Comparison of ENCODE assay signal across 1 cellular context in genomic region chr1:227734858-227735780, GRCh38.
A peak's percentile ranks its signal among the peaks of the same experiment; 100 is the strongest.
TF ChIP-seq lines count a peak whose summit lies in the region.

JMJD4 (minus strand) TSS chr1:227735302; CDS start chr1:227735273, 29 bp downstream.
SNAP47 (plus strand) TSS chr1:227735435; CDS start chr1:227747737, 12,302 bp downstream.

TF ChIP-seq in HEK293, 187 proteins besides CTCF, POLR2A, EP300 and RAD21 (continued from another document and continues in another):
- TF ChIP-seq ZNF596 (tag by site-specific recombination; IDR thresholded peaks at IDR 0.05) (peak; percentile 10; the same call in 1 of the 2 replicates), ZNF148 (tag by site-specific recombination; IDR thresholded peaks at IDR 0.05; ENCODE audit: borderline replicate concordance) (peak; percentile 76; the same call in 1 of the 2 replicates), ZFHX2 (tag by site-specific recombination; conservative IDR thresholded peaks at IDR 0.05) (peak; percentile 67), ZNF37A (tag by site-specific recombination; IDR thresholded peaks at IDR 0.05) (no peak), SALL2 (tag by site-specific recombination; IDR thresholded peaks at IDR 0.05; ENCODE audit: borderline replicate concordance) (no peak), TSHZ1 (tag by site-specific recombination; IDR thresholded peaks at IDR 0.05; ENCODE audit: borderline replicate concordance) (peak; percentile 86), ZSCAN16 (tag by site-specific recombination; IDR thresholded peaks at IDR 0.05) (peak; percentile 86), ZBTB17 (tag by site-specific recombination; IDR thresholded peaks at IDR 0.05) (peak; percentile 87; the same call in 1 of the 2 replicates), SP3 (tag by site-specific recombination; IDR thresholded peaks at IDR 0.05) (peak; percentile 89), BCL11B (tag by site-specific recombination; IDR thresholded peaks at IDR 0.05; ENCODE audit: low read depth) (peak; percentile 85; the same call in 1 of the 2 replicates), ZNF223 (tag by site-specific recombination; IDR thresholded peaks at IDR 0.05) (no peak), ZNF202 (tag by site-specific recombination; IDR thresholded peaks at IDR 0.05; ENCODE audit: borderline replicate concordance) (no peak), ZNF707 (tag by site-specific recombination; IDR thresholded peaks at IDR 0.05) (no peak), ZNF585B (tag by site-specific recombination; IDR thresholded peaks at IDR 0.05) (peak; percentile 35), ZNF302 (tag by site-specific recombination; IDR thresholded peaks at IDR 0.05; ENCODE audit: low read depth) (no peak), ZBTB20 (tag by site-specific recombination; IDR thresholded peaks at IDR 0.05) (peak; percentile 77), YY1 (tag by site-specific recombination; IDR thresholded peaks at IDR 0.05) (peak; percentile 87), ZBTB10 (tag by site-specific recombination; IDR thresholded peaks at IDR 0.05) (0 out of 2 replicates have a peak, but pooled peaks have one; percentile 61), ZIC2 (tag by site-specific recombination; IDR thresholded peaks at IDR 0.05) (peak; percentile 92), EGR2 (tag by site-specific recombination; IDR thresholded peaks at IDR 0.05; ENCODE audit: low read depth) (0 out of 2 replicates have a peak, but pooled peaks have one; percentile 29), MYNN (tag by site-specific recombination; IDR thresholded peaks at IDR 0.05; ENCODE audit: borderline replicate concordance) (peak; percentile 75; the same call in 1 of the 2 replicates), ZNF335 (tag by site-specific recombination; conservative IDR thresholded peaks at IDR 0.05) (peak; percentile 99), ZFP69B (tag by site-specific recombination; IDR thresholded peaks at IDR 0.05) (peak; percentile 72), KLF7 (tag by site-specific recombination; IDR thresholded peaks at IDR 0.05; ENCODE audit: borderline replicate concordance) (peak; percentile 78; the same call in 1 of the 2 replicates), ZEB2 (tag by site-specific recombination; IDR thresholded peaks at IDR 0.05) (peak; percentile 91), ZNF121 (tag by site-specific recombination; IDR thresholded peaks at IDR 0.05) (peak; percentile 85), ZNF776 (tag by site-specific recombination; IDR thresholded peaks at IDR 0.05; ENCODE audit: borderline replicate concordance) (no peak), ZNF513 (tag by site-specific recombination; IDR thresholded peaks at IDR 0.05) (peak; percentile 99), ZNF366 (tag by site-specific recombination; conservative IDR thresholded peaks at IDR 0.05) (no peak), ZNF266 (tag by site-specific recombination; IDR thresholded peaks at IDR 0.05; ENCODE audit: low read depth) (peak; percentile 9; the same call in 1 of the 2 replicates), AEBP2 (tag by site-specific recombination; IDR thresholded peaks at IDR 0.05; ENCODE audit: borderline replicate concordance) (0 out of 2 replicates have a peak, but pooled peaks have one; percentile 45), KLF16 (tag by site-specific recombination; IDR thresholded peaks at IDR 0.05) (peak; percentile 99), ZNF48 (tag by site-specific recombination; IDR thresholded peaks at IDR 0.05) (no peak), ZNF184 (tag by site-specific recombination; IDR thresholded peaks at IDR 0.05) (peak; percentile 87; the same call in 1 of the 2 replicates), ZNF404 (tag by site-specific recombination; IDR thresholded peaks at IDR 0.05) (no peak), IKZF3 (tag by site-specific recombination; IDR thresholded peaks at IDR 0.05) (peak; percentile 77), ZNF692 (tag by site-specific recombination; IDR thresholded peaks at IDR 0.05) (peak; percentile 88), GLI4 (tag by site-specific recombination; IDR thresholded peaks at IDR 0.05) (peak; percentile 98), REPIN1 (tag by site-specific recombination; IDR thresholded peaks at IDR 0.05; ENCODE audit: low read depth) (peak; percentile 98), ZNF704 (tag by site-specific recombination; IDR thresholded peaks at IDR 0.05) (peak; percentile 12; the same call in 1 of the 2 replicates), ZNF623 (tag by site-specific recombination; IDR thresholded peaks at IDR 0.05) (peak; percentile 41), ZNF391 (tag by site-specific recombination; IDR thresholded peaks at IDR 0.05; ENCODE audit: borderline replicate concordance, low read depth) (no peak), BCL11A (tag by site-specific recombination; IDR thresholded peaks at IDR 0.05; ENCODE audit: low read depth) (0 out of 2 replicates have a peak, but pooled peaks have one; percentile 42), HOXC10 (CRISPR knock-in tag; IDR thresholded peaks at IDR 0.05) (no peak), KLF17 (tag by site-specific recombination; IDR thresholded peaks at IDR 0.05) (peak; percentile 98), ZNF132 (tag by site-specific recombination; IDR thresholded peaks at IDR 0.05; ENCODE audit: borderline replicate concordance) (no peak), ZNF394 (tag by site-specific recombination; IDR thresholded peaks at IDR 0.05; ENCODE audit: borderline replicate concordance) (peak; percentile 59; the same call in 1 of the 2 replicates), ZNF362 (tag by site-specific recombination; IDR thresholded peaks at IDR 0.05) (peak; percentile 55; the same call in 1 of the 2 replicates), ZNF664 (tag by site-specific recombination; IDR thresholded peaks at IDR 0.05) (peak; percentile 58; the same call in 1 of the 2 replicates), ZNF677 (tag by site-specific recombination; IDR thresholded peaks at IDR 0.05) (peak; percentile 70)
